In the genomic region with DNA sequence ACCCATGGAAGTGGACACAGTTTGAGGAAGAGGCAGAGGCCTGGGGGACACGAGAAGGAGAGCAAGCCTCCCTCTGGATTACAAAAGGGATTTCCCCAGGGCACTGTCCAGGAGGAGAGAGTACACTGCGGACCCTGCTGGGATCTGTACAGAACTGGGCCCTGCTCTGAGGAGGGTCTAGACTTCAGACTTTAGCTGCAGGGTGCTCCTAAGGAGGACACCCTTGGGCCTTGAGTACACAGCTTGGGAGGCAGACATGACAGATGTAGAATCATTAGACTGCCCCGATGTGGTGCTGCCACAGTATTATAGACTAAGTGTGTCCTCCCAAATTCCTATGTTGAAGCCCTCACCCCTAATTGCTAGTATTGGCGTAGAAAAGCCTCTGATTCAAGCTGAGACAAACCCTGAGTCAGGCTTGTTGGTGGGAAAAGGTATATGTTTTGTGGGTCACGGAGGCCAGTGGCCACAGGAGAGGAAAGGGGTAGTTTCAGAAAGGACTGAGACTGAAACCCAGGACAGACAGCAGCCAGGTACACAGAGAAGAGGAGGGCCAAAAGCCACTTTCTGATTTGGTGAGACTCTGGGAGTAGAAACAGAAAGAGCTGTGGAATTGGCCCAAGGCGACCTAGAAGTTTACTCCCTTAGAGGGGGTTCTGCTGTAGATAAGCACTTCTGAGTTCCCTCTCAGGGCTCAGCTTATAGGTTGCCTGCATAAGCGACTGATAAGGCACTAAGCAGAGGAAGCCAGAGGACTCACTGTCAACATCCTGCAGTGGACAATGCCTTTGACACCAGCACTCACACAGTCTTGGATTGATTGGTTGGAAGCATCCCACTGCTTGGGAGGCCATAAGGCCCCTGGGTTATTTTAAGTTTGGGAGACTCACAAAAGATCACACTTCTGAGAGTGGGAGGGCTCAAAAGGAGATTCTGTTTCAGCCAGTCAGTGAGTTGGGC, we compare ENCODE assay signal across 15 cellular contexts. TPM values are rescaled to one million over a fixed set of nuclear protein-coding genes. Genes with fewer than 3 reads are reported as not detected.
DNase-seq lines count a peak whose midpoint lies in the region; ATAC-seq, FAIRE-seq and TF ChIP-seq lines count a peak whose summit lies in the region.
"Had no signal": no experiment of that assay in that cellular context is flagged by ENCODE, and none has a peak within 500 bp of the region (broad histone marks: within the 10 kb centered on the region; RNA-seq: fewer than 3 reads in every experiment).

No MANE protein-coding gene starts in this region.

- H3K27me3 ChIP-seq in right cardiac atrium (ENCODE audit: control insufficient read depth, insufficient read depth) = no peaks in the 10 kb centered on the region
- no peaks in the 10 kb centered on the region for H3K27me3 ChIP-seq in left ventricle myocardium inferior (ENCODE audit: low read depth)
- no peaks in the 10 kb centered on the region; a peak in 1 of 4 replicates for H3K27me3 ChIP-seq in GM12878 (replicated peaks in 1 of 2; ENCODE audit: control insufficient read depth in 2 of 2, insufficient read depth in 2 of 2, low read length in 1 of 2)
- no peaks in the 10 kb centered on the region for H3K27me3 ChIP-seq in upper lobe of right lung
- H3K27me3 ChIP-seq: SJSA1 had no signal

- FAIRE-seq in GM12878 (lab: Jason Lieb, UNC) = no peak

- H3K4me2 ChIP-seq in GM12878 (ENCODE audit: control insufficient read depth, insufficient read depth) = peak overlapping the region; percentile 50; the same call in 1 of the 2 replicates

- no peak overlapping the region for H3K9ac ChIP-seq in GM12878 (ENCODE audit: control insufficient read depth, insufficient read depth, low read length)

- RAD21 ChIA-PET in GM12878 (lab: Charles Lee; ENCODE audit: unreplicated experiment) = no interaction called here

- no peak for TF ChIP-seq EP300 in GM12878 (IDR thresholded peaks at IDR 0.05; ENCODE audit: borderline replicate concordance in 1 of 2, control insufficient read depth in 1 of 2, low read depth in 2 of 2, low read length in 2 of 2)

- CTCF ChIA-PET in GM12878 (lab: Yijun Ruan, JAX) = no interaction called here

- intact Hi-C loops in right cardiac atrium (cut with DNase I) = no loop called here
- intact Hi-C loops in left ventricle myocardium inferior (cut with micrococcal nuclease) = no loop called here
- intact Hi-C loops in GM12878 (cut with micrococcal nuclease; ENCODE audit: unreplicated experiment) = no loop called here
- intact Hi-C loops in upper lobe of right lung (cut with DNase I) = no loop called here

- no peaks in the 10 kb centered on the region for H4K20me1 ChIP-seq in GM12878 (ENCODE audit: control insufficient read depth, insufficient read depth)

- no peaks in the 10 kb centered on the region for H3K36me3 ChIP-seq in left ventricle myocardium inferior
- no peaks in the 10 kb centered on the region for H3K36me3 ChIP-seq in GM12878 (ENCODE audit: control insufficient read depth in 2 of 2, insufficient read depth in 2 of 2, low read length in 1 of 2)
- H3K36me3 ChIP-seq in upper lobe of right lung = no peaks in the 10 kb centered on the region
- H3K36me3 ChIP-seq: SJSA1 had no signal

- peaks cover 2% of the 10 kb centered on the region for H3K4me1 ChIP-seq in right cardiac atrium (ENCODE audit: control insufficient read depth, insufficient read depth, low read length)
- peaks cover 8% of the 10 kb centered on the region for H3K4me1 ChIP-seq in left ventricle myocardium inferior
- peaks cover 13% of the 10 kb centered on the region for H3K4me1 ChIP-seq in GM12878 (ENCODE audit: control insufficient read depth, insufficient read depth, low read length)
- H3K4me1 ChIP-seq in upper lobe of right lung = no peaks in the 10 kb centered on the region

- POLR2A ChIA-PET in GM12878 (lab: Charles Lee) = interaction anchor here (0.5 kb wide), 1 partner anchor 1011 kb away, joined by 3 read pairs; no protein-coding TSS in a partner anchor

- WGBS in right cardiac atrium = 78% methylated on average over 7 of the region's 7 CpGs
- WGBS in GM12878 (ENCODE audit: insufficient coverage, insufficient replicate concordance, low lambda C conversion rate, missing lambda C conversion rate) = 49% methylated on average over 7 of the region's 7 CpGs

- BruUV-seq in GM12878 (replicated peaks; lab: Mats Ljungman, UMichigan) = no TSS peak

- TF ChIP-seq POLR2A in GM12878 (IDR thresholded peaks at IDR 0.05; ENCODE audit: low read depth, low read length) = no peak

- TF ChIP-seq CTCF in left ventricle myocardium inferior (IDR thresholded peaks at IDR 0.05; ENCODE audit: borderline replicate concordance) = no peak
- TF ChIP-seq CTCF in GM12878 (IDR thresholded peaks at IDR 0.05 in 2 of 3, conservative IDR thresholded peaks at IDR 0.05 in 1 of 3; ENCODE audit: control insufficient read depth in 2 of 3, extremely low read depth in 1 of 3, insufficient read depth in 1 of 3, low read depth in 3 of 3, low read length in 3 of 3) = no peak
- no peak for TF ChIP-seq CTCF in upper lobe of right lung (IDR thresholded peaks at IDR 0.05)

- H3K9me3 ChIP-seq in right cardiac atrium (ENCODE audit: control insufficient read depth, low read length) (no peaks in the 10 kb centered on the region), left ventricle myocardium inferior (replicated peaks) (no peaks in the 10 kb centered on the region), GM12878 (replicated peaks; ENCODE audit: control insufficient read depth, insufficient read depth, low read length) (no peaks in the 10 kb centered on the region), upper lobe of right lung (no peaks in the 10 kb centered on the region)
- H3K9me3 ChIP-seq: SJSA1 had no signal

- ATAC-seq in right cardiac atrium = peak; percentile 74 to 81
- ATAC-seq in HG02973 (IDR thresholded peaks at IDR 0.05; ENCODE audit: unreplicated experiment) = peak; percentile 48
- peak; percentile 81 for ATAC-seq in GM12878
- ATAC-seq in upper lobe of right lung = peak; percentile 44
- no peak for ATAC-seq in HG03196 (IDR thresholded peaks at IDR 0.05; ENCODE audit: unreplicated experiment)
- ATAC-seq: activated CD4-positive, alpha-beta T cell treated with anti-CD3 and anti-CD28 coated beads for 36 hours; esophagus mucosa had no signal

- H3K4me3 ChIP-seq in right cardiac atrium (ENCODE audit: low read length) (no peak overlapping the region), left ventricle myocardium inferior (no peak overlapping the region), GM12878 (no peak overlapping the region), upper lobe of right lung (no peak overlapping the region)
- H3K4me3 ChIP-seq: SJSA1 had no signal

- H3K27ac ChIP-seq in right cardiac atrium (ENCODE audit: low read length) (no peak overlapping the region), left ventricle myocardium inferior (replicated peaks) (no peak overlapping the region), GM12878 (ENCODE audit: control insufficient read depth, insufficient read depth) (no peak overlapping the region), upper lobe of right lung (no peak overlapping the region)
- H3K27ac ChIP-seq: SJSA1 had no signal

- no peak overlapping the region; the same call in 1 of the 2 replicates for H2AFZ ChIP-seq in GM12878 (ENCODE audit: control insufficient read depth, low read depth, low read length)

- SMC1A ChIA-PET in GM12878 (lab: Charles Lee; ENCODE audit: uncharacterized antibody, unreplicated experiment) = no interaction called here

- DNase-seq in right cardiac atrium = no peak
- DNase-seq in left ventricle myocardium inferior = no peak
- peak; percentile 3 for DNase-seq in GM12878 (ENCODE audit: low read depth, low spot score)
- no peak for DNase-seq in upper lobe of right lung
- DNase-seq in DMS114 treated with DMSO at 0.1 percent for 48 hours (lab: John Stamatoyannopoulos, UW; ENCODE audit: unreplicated experiment) = no peak
- no peak for DNase-seq in UCSD-AML1 (lab: John Stamatoyannopoulos, UW; ENCODE audit: unreplicated experiment)
- DNase-seq: activated CD4-positive, alpha-beta T cell treated with anti-CD3 and anti-CD28 coated beads for 36 hours; activated effector memory CD4-positive, alpha-beta T cell treated with Interleukin-2 at 50 U/mL for 16 hours; DMS 273 treated with DMSO at 0.1 percent for 48 hours; HCEC 1CT; NCI-H524 had no signal

- in situ Hi-C loops in GM12878 (cut with MboI) = no loop called here

- no peaks in the 10 kb centered on the region for H3K79me2 ChIP-seq in GM12878 (ENCODE audit: control insufficient read depth, insufficient read depth, low read length)

- no peak for TF ChIP-seq RAD21 in GM12878 (IDR thresholded peaks at IDR 0.05; ENCODE audit: insufficient read depth, low read depth, low read length)

TF ChIP-seq in GM12878, 131 proteins besides CTCF, POLR2A, EP300 and RAD21:
- no peak for TF ChIP-seq NFXL1 (IDR thresholded peaks at IDR 0.05; ENCODE audit: borderline replicate concordance)
- TF ChIP-seq RUNX3 (IDR thresholded peaks at IDR 0.05; ENCODE audit: low read length) = peak; percentile 23; the same call in 1 of the 2 replicates

RNA-seq across cellular contexts. Expression of gene SH3BGRL2, which starts 16.5 kb away (rescaled TPM):
- total RNA-seq in right cardiac atrium (1 to 10 TPM; 7.1 to 8.7 (median 8.5) TPM), left ventricle myocardium inferior (5.8 TPM), GM12878 (2014; rRNA removed) (0.23 and 0.38 TPM in 2 replicates), GM12878 (2014; rRNA removed; fragmentation: Illumina TruSeq; extraction: Trizol) (0.14 and 0.18 TPM in 2 replicates), GM12878 (2021) (0.33 and 0.35 TPM in 2 replicates), upper lobe of right lung (33.9 TPM)
- polyA plus RNA-seq in right cardiac atrium (5.9 TPM), GM12878 (2011; rRNA removed) (0.10 TPM in 2 replicates), GM12878 (2014; fragmentation: Illumina TruSeq; extraction: Trizol) (0.16 and 0.21 TPM in 2 replicates), GM12878 (2014; fragmentation: Nextera tagmentation; extraction: Ambion mirVana) (under 1 TPM; 0.03 to 0.07 TPM), GM12878 (2014; rRNA removed) (0.20 TPM in 2 replicates), GM12878 (2016; fragmentation: Nextera tagmentation; extraction: Ambion mirVana) (under 1 TPM; 0.24 to 0.37 TPM)
- 0.95 and 1.1 TPM in 2 replicates for total RNA-seq in GM12878 (2013; cell fraction: nucleolus; rRNA removed)
- polyA plus RNA-seq in GM12878 (2011; ENCODE audit: low read depth) = 0.12 TPM
- polyA plus RNA-seq in GM12878 (2011; cell fraction: cytosol; rRNA removed) = 0.03 and 0.04 TPM in 2 replicates
- polyA plus RNA-seq in GM12878 (2011; cell fraction: nucleus; rRNA removed) = 0.04 and 0.10 TPM in 2 replicates
- polyA plus RNA-seq in GM12878 (2012) = 0.09 and 0.15 TPM in 2 replicates
- 0.10 TPM in 1 of 2 replicates, not detected in the other for polyA minus RNA-seq in GM12878 (2011; rRNA and poly(A)+ RNA removed)
- not detected in 2 replicates for polyA minus RNA-seq in GM12878 (2011; cell fraction: cytosol; rRNA and poly(A)+ RNA removed)
- 0.10 TPM in 1 of 2 replicates, not detected in the other for polyA minus RNA-seq in GM12878 (2011; cell fraction: nucleus; rRNA and poly(A)+ RNA removed)
